In the genomic region with DNA sequence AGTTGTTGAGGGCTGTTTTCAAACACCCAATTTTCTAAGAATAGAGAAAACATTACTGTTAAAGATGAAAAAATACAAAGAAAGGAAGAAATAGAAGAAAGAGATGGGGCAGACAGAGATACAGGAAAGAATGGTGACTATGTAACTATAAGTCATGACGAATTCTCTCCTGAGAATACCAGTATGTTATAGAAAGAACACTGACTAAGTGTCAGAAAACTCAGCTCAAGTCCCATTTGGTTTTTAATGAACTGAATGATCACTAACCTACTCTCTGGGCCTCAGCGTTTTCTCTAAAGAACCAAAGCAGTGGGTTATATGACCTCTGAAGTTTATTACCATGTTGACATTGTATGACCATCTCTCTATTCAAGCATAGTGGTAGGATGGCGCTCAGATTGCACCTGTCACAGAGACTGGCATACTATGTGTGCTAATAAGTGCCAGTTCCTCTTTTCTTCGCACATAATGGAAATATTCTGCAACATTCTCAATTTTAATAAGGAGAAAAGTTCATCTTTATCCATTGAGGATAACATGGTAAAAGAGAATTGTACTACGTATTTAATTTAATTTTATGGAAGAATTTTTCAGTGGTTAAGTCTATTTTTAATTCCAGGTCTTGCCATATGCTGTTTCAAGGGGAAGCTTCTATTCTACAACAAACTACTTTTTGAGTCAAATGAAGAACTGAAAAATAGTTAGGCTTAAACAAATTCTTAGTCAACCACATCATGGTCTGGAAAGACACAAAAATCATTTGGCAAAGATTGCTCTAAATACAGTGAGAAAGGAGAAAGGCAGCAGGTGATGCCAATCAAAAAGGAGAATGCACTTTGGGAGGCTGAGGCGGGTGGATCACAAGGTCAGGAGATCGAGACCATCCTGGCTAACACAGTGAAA, we compare ENCODE assay signal across 9 cellular contexts. TPM values are rescaled to one million over a fixed set of nuclear protein-coding genes. Genes with fewer than 3 reads are reported as not detected.
A peak's percentile ranks its signal among the peaks of the same experiment; 100 is the strongest.
DNase-seq lines count a peak whose midpoint lies in the region; ATAC-seq and TF ChIP-seq lines count a peak whose summit lies in the region.
"Had no signal": no experiment of that assay in that cellular context is flagged by ENCODE, and none has a peak within 500 bp of the region (broad histone marks: within the 10 kb centered on the region; RNA-seq: fewer than 3 reads in every experiment).

No MANE protein-coding gene starts in this region.

- H3K27me3 Mint-ChIP-seq in activated CD8-positive, alpha-beta T cell treated with anti-CD3 and anti-CD28 coated beads for 36 hours = peaks cover 3% of the 10 kb centered on the region
- H3K27me3 Mint-ChIP-seq in activated CD8-positive, alpha-beta T cell treated with anti-CD3 and anti-CD28 coated beads, Interleukin-2, amount 10 ng/mL, durations not matched to agents 7 days and 5 days (ENCODE audit: low read depth) = peaks cover 4% of the 10 kb centered on the region

- peaks cover 60% of the 10 kb centered on the region for H3K4me1 Mint-ChIP-seq in activated CD8-positive, alpha-beta T cell treated with anti-CD3 and anti-CD28 coated beads for 36 hours (ENCODE audit: low read depth)
- H3K4me1 Mint-ChIP-seq in activated CD8-positive, alpha-beta T cell treated with anti-CD3 and anti-CD28 coated beads, Interleukin-2, amount 10 ng/mL, durations not matched to agents 7 days and 5 days (ENCODE audit: low read depth) = peaks cover 23% of the 10 kb centered on the region
- peaks cover 42% of the 10 kb centered on the region for H3K4me1 Mint-ChIP-seq in stimulated activated effector memory CD8-positive, alpha-beta T cell treated with anti-CD3 and anti-CD28 coated beads, Interleukin-12 subunit alpha, Interleukin-12 subunit beta, amount 100 ng/mL, for 72 hours

- no peaks in the 10 kb centered on the region for H3K79me2 ChIP-seq in GM23248 (ENCODE audit: insufficient read depth)

- TF ChIP-seq CTCF in activated CD8-positive, alpha-beta T cell treated with anti-CD3 and anti-CD28 coated beads for 36 hours (IDR thresholded peaks at IDR 0.05) = no peak
- TF ChIP-seq CTCF in GM20000 (IDR thresholded peaks at IDR 0.05; ENCODE audit: extremely low read depth, missing control alignments) = no peak

- no peaks in the 10 kb centered on the region for H3K27me3 ChIP-seq in GM23248 (replicated peaks; ENCODE audit: insufficient read depth)

- peaks cover 12% of the 10 kb centered on the region for H3K9me3 Mint-ChIP-seq in activated CD8-positive, alpha-beta T cell treated with anti-CD3 and anti-CD28 coated beads for 36 hours
- H3K9me3 Mint-ChIP-seq in activated CD8-positive, alpha-beta T cell treated with anti-CD3 and anti-CD28 coated beads, Interleukin-2, amount 10 ng/mL, durations not matched to agents 7 days and 5 days (ENCODE audit: insufficient read depth) = peaks cover 8% of the 10 kb centered on the region
- peaks cover 2% of the 10 kb centered on the region for H3K9me3 Mint-ChIP-seq in stimulated activated effector memory CD8-positive, alpha-beta T cell treated with anti-CD3 and anti-CD28 coated beads, Interleukin-12 subunit alpha, Interleukin-12 subunit beta, amount 100 ng/mL, for 72 hours

- H3K4me3 Mint-ChIP-seq in activated CD8-positive, alpha-beta T cell treated with anti-CD3 and anti-CD28 coated beads for 36 hours = no peak overlapping the region
- no peak overlapping the region for H3K4me3 Mint-ChIP-seq in activated CD8-positive, alpha-beta T cell treated with anti-CD3 and anti-CD28 coated beads, Interleukin-2, amount 10 ng/mL, durations not matched to agents 7 days and 5 days
- peak overlapping the region; percentile 52 for H3K4me3 Mint-ChIP-seq in stimulated activated effector memory CD8-positive, alpha-beta T cell treated with anti-CD3 and anti-CD28 coated beads, Interleukin-12 subunit alpha, Interleukin-12 subunit beta, amount 100 ng/mL, for 72 hours

- H3K36me3 ChIP-seq in GM23248 (ENCODE audit: low read depth) = no peaks in the 10 kb centered on the region

- peaks cover 16% of the 10 kb centered on the region for H3K36me3 Mint-ChIP-seq in activated CD8-positive, alpha-beta T cell treated with anti-CD3 and anti-CD28 coated beads for 36 hours (ENCODE audit: low read depth)
- peaks cover 3% of the 10 kb centered on the region for H3K36me3 Mint-ChIP-seq in activated CD8-positive, alpha-beta T cell treated with anti-CD3 and anti-CD28 coated beads, Interleukin-2, amount 10 ng/mL, durations not matched to agents 7 days and 5 days (ENCODE audit: low read depth)
- H3K36me3 Mint-ChIP-seq in stimulated activated effector memory CD8-positive, alpha-beta T cell treated with anti-CD3 and anti-CD28 coated beads, Interleukin-12 subunit alpha, Interleukin-12 subunit beta, amount 100 ng/mL, for 72 hours = peaks cover 6% of the 10 kb centered on the region

- H3K27ac Mint-ChIP-seq in activated CD8-positive, alpha-beta T cell treated with anti-CD3 and anti-CD28 coated beads for 36 hours = peak overlapping the region; percentile 86
- H3K27ac Mint-ChIP-seq in activated CD8-positive, alpha-beta T cell treated with anti-CD3 and anti-CD28 coated beads, Interleukin-2, amount 10 ng/mL, durations not matched to agents 7 days and 5 days = no peak overlapping the region
- H3K27ac Mint-ChIP-seq in stimulated activated effector memory CD8-positive, alpha-beta T cell treated with anti-CD3 and anti-CD28 coated beads, Interleukin-12 subunit alpha, Interleukin-12 subunit beta, amount 100 ng/mL, for 72 hours = peak overlapping the region; percentile 89

- H3F3A ChIP-seq in GM23248 (ENCODE audit: insufficient read depth) = no peaks in the 10 kb centered on the region

- H3K4me3 ChIP-seq in GM23248 = no peak overlapping the region

- no peaks in the 10 kb centered on the region for H4K20me1 ChIP-seq in GM23248 (ENCODE audit: insufficient read depth)

- no peaks in the 10 kb centered on the region; the same call in 1 of the 2 replicates for H3K4me1 ChIP-seq in GM23248 (ENCODE audit: insufficient read depth)

- ATAC-seq in activated CD8-positive, alpha-beta T cell treated with anti-CD3 and anti-CD28 coated beads for 36 hours = peak; percentile 47
- no peak for ATAC-seq in activated CD8-positive, alpha-beta T cell treated with anti-CD3 and anti-CD28 coated beads, Interleukin-2, amount 10 ng/mL, durations not matched to agents 7 days and 5 days
- peak; percentile 65 for ATAC-seq in HG03469 (IDR thresholded peaks at IDR 0.05; ENCODE audit: unreplicated experiment)
- ATAC-seq in stimulated activated effector memory CD8-positive, alpha-beta T cell treated with anti-CD3 and anti-CD28 coated beads, Interleukin-12 subunit alpha, Interleukin-12 subunit beta, amount 100 ng/mL, for 72 hours = peak; percentile 85

- intact Hi-C loops in activated CD8-positive, alpha-beta T cell treated with anti-CD3 and anti-CD28 coated beads for 36 hours (cut with micrococcal nuclease) = loop anchor here (5.0 kb wide), 1 partner anchor 177 kb away; no protein-coding TSS in a partner anchor

- no peak overlapping the region for H3K9ac ChIP-seq in GM23248

- no peak for DNase-seq in activated CD8-positive, alpha-beta T cell treated with anti-CD3 and anti-CD28 coated beads for 36 hours
- no peak for DNase-seq in activated CD8-positive, alpha-beta T cell treated with anti-CD3 and anti-CD28 coated beads, Interleukin-2, amount 10 ng/mL, durations not matched to agents 7 days and 5 days
- no peak for DNase-seq in GM23248
- DNase-seq in stimulated activated effector memory CD8-positive, alpha-beta T cell treated with anti-CD3 and anti-CD28 coated beads, Interleukin-12 subunit alpha, Interleukin-12 subunit beta, amount 100 ng/mL, for 72 hours (ENCODE audit: low spot score in 2 of 2) = no peak
- DNase-seq in caudate nucleus (lab: John Stamatoyannopoulos, UW) = no peak
- no peak for DNase-seq in activated effector memory CD4-positive, alpha-beta T cell treated with anti-CD3 and anti-CD28 coated beads, Interleukin-2, amount 50 U/mL, for 16 hours
- no peak for DNase-seq in GM20000 (ENCODE audit: low spot score)
- DNase-seq: NCI-H1417 had no signal

- H3K9me3 ChIP-seq in GM23248 (ENCODE audit: low read depth) = no peaks in the 10 kb centered on the region

- WGBS in GM23248 (ENCODE audit: low coverage in 1 of 2, low lambda C conversion rate in 2 of 2, missing lambda C conversion rate in 2 of 2), 2 experiments = 94% methylated on average over 7 of the region's 7 CpGs

- H2AFZ ChIP-seq in GM23248 = peak overlapping the region; percentile 97

- in situ Hi-C loops in GM23248 (cut with MboI) = loop anchor here (10.0 to 25.0 kb wide), 2 partner anchors 185 to 357 kb away; partner anchors contain the start of gene CCDC83

- CTCF ChIA-PET in activated CD8-positive, alpha-beta T cell treated with anti-CD3 and anti-CD28 coated beads for 36 hours (lab: Charles Lee) = interaction anchor here (0.7 to 4.5 kb wide), 18 partner anchors 8 to 185 kb away, joined by 3 to 22 read pairs (median 4); no protein-coding TSS in a partner anchor
- CTCF ChIA-PET in activated CD8-positive, alpha-beta T cell treated with anti-CD3 and anti-CD28 coated beads, Interleukin-2, amount 10 ng/mL, durations not matched to agents 7 days and 5 days (lab: Charles Lee) = interaction anchor here (0.7 to 3.0 kb wide), 20 partner anchors 9 to 395 kb away, joined by 3 to 31 read pairs (median 5); partner anchors contain the start of gene HIKESHI

- no peaks in the 10 kb centered on the region for H3K9me2 ChIP-seq in GM23248 (ENCODE audit: insufficient read depth)

- POLR2A ChIA-PET in activated CD8-positive, alpha-beta T cell treated with anti-CD3 and anti-CD28 coated beads for 36 hours (lab: Charles Lee) = interaction anchor here (1.6 to 2.2 kb wide), 3 partner anchors 10 to 32 kb away, joined by 4 to 10 read pairs (median 4); no protein-coding TSS in a partner anchor
- POLR2A ChIA-PET in activated CD8-positive, alpha-beta T cell treated with anti-CD3 and anti-CD28 coated beads, Interleukin-2, amount 10 ng/mL, durations not matched to agents 7 days and 5 days (lab: Charles Lee) = interaction anchor here (0.7 kb wide), 1 partner anchor 10 kb away, joined by 3 read pairs; no protein-coding TSS in a partner anchor

- no peak overlapping the region for H3K27ac ChIP-seq in GM23248
- no peak overlapping the region for H3K27ac ChIP-seq in caudate nucleus (ENCODE audit: low read depth, low read length)

- H3K4me2 ChIP-seq in GM23248 (ENCODE audit: unreplicated experiment) = no peak overlapping the region

RNA-seq across cellular contexts. Expression of gene EED, which starts 25.0 kb away (rescaled TPM):
- total RNA-seq in activated CD8-positive, alpha-beta T cell treated with anti-CD3 and anti-CD28 coated beads for 36 hours = 100 to 1,000 TPM; 114 to 117 TPM
- 10 to 100 TPM; 44.8 to 48.3 TPM for total RNA-seq in activated CD8-positive, alpha-beta T cell treated with anti-CD3 and anti-CD28 coated beads, Interleukin-2, amount 10 ng/mL, durations not matched to agents 7 days and 5 days
- total RNA-seq in GM23248 (2014; rRNA removed; shearing (Covaris generic)) = 15.0 and 24.0 TPM in 2 replicates
- 19.4 and 20.1 TPM in 2 replicates for polyA plus RNA-seq in GM23248 (2016; fragmentation: Nextera tagmentation; extraction: Ambion mirVana)
